Comparison of ENCODE assay signal across 1 cellular context in the genomic region with DNA sequence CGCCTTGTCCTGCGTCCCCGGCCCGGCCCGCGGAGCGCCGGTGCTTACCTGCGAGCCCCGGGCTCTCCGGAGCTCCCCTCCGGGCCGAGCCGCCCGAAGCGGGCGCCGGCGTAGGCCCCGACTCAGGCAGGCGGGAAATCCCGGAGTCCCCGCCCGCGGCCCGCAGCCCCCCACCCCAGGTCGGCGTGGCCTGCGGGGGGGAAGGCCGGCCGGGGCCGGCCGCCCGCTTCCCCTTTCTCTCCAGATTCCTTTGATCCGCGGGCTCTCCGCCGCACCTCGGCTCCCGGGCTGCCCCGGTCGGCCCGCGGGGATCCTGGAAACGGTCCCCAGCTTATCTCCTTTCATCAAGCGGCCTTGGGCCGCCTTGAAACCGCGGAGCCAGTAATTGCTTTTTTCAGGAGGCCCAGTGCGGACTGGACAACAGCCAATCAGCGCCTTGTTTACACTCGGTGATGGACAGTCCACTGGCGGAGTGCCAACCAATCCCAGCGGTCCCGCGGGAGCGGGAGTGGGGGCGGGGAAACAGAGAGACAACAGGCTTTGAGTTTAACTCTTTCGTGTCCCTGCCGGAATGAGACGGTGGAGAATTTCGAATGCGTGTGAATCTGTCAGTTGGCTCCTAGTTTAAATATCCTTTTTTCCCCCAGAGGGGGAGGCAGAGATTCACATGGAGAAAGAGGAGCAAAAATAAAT.
A peak's percentile ranks its signal among the peaks of the same experiment; 100 is the strongest.
TF ChIP-seq lines count a peak whose summit lies in the region.

No MANE protein-coding gene starts in this region.

TF ChIP-seq in HepG2, 621 proteins besides CTCF, POLR2A, EP300 and RAD21 (continued from another document and continues in another):
- TF ChIP-seq, protein P1, sequence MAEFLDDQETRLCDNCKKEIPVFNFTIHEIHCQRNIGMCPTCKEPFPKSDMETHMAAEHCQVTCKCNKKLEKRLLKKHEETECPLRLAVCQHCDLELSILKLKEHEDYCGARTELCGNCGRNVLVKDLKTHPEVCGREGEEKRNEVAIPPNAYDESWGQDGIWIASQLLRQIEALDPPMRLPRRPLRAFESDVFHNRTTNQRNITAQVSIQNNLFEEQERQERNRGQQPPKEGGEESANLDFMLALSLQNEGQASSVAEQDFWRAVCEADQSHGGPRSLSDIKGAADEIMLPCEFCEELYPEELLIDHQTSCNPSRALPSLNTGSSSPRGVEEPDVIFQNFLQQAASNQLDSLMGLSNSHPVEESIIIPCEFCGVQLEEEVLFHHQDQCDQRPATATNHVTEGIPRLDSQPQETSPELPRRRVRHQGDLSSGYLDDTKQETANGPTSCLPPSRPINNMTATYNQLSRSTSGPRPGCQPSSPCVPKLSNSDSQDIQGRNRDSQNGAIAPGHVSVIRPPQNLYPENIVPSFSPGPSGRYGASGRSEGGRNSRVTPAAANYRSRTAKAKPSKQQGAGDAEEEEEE (CRISPR knock-in tag; IDR thresholded peaks at IDR 0.05; ENCODE audit: borderline replicate concordance): no peak
- no peak for TF ChIP-seq RAD51 (IDR thresholded peaks at IDR 0.05; ENCODE audit: borderline replicate concordance)
- no peak for TF ChIP-seq ZNF619 (CRISPR knock-in tag; IDR thresholded peaks at IDR 0.05)
- TF ChIP-seq ZBTB7A (CRISPR knock-in tag; IDR thresholded peaks at IDR 0.05): no peak
- 0 out of 2 replicates have a peak, but pooled peaks have one; percentile 60 for TF ChIP-seq ZSCAN9 (CRISPR knock-in tag; IDR thresholded peaks at IDR 0.05; ENCODE audit: borderline replicate concordance)
- no peak for TF ChIP-seq NFRKB (IDR thresholded peaks at IDR 0.05)
- TF ChIP-seq, protein P2, sequence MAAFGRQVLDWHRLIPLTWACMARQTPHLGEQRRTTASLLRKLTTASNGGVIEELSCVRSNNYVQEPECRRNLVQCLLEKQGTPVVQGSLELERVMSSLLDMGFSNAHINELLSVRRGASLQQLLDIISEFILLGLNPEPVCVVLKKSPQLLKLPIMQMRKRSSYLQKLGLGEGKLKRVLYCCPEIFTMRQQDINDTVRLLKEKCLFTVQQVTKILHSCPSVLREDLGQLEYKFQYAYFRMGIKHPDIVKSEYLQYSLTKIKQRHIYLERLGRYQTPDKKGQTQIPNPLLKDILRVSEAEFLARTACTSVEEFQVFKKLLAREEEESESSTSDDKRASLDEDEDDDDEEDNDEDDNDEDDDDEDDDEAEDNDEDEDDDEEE (CRISPR knock-in tag; IDR thresholded peaks at IDR 0.05): peak; percentile 69; the same call in 1 of the 2 replicates
- TF ChIP-seq HOXA5 (CRISPR knock-in tag; IDR thresholded peaks at IDR 0.05): peak; percentile 97
- 0 out of 2 replicates have a peak, but pooled peaks have one; percentile 12 for TF ChIP-seq ELF4 (CRISPR knock-in tag; IDR thresholded peaks at IDR 0.05; ENCODE audit: borderline replicate concordance)
- peak; percentile 89 for TF ChIP-seq ZFX (CRISPR knock-in tag; IDR thresholded peaks at IDR 0.05; ENCODE audit: low read depth)
- TF ChIP-seq ZNF207 (IDR thresholded peaks at IDR 0.05; ENCODE audit: borderline replicate concordance): no peak
- TF ChIP-seq, protein P3, sequence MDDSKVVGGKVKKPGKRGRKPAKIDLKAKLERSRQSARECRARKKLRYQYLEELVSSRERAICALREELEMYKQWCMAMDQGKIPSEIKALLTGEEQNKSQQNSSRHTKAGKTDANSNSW (CRISPR knock-in tag; IDR thresholded peaks at IDR 0.05; ENCODE audit: borderline replicate concordance): no peak
- TF ChIP-seq CENPX (CRISPR knock-in tag; IDR thresholded peaks at IDR 0.05): no peak
- TF ChIP-seq ATF7-NPFF (CRISPR knock-in tag; IDR thresholded peaks at IDR 0.05; ENCODE audit: low read depth): no peak
- TF ChIP-seq DNMT1 (CRISPR knock-in tag; IDR thresholded peaks at IDR 0.05): no peak
- TF ChIP-seq, protein P4, sequence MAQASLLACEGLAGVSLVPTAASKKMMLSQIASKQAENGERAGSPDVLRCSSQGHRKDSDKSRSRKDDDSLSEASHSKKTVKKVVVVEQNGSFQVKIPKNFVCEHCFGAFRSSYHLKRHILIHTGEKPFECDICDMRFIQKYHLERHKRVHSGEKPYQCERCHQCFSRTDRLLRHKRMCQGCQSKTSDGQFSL (CRISPR knock-in tag; IDR thresholded peaks at IDR 0.05): no peak
- TF ChIP-seq FOXO1 (CRISPR knock-in tag; IDR thresholded peaks at IDR 0.05): peak; percentile 94
- TF ChIP-seq, protein P5, sequence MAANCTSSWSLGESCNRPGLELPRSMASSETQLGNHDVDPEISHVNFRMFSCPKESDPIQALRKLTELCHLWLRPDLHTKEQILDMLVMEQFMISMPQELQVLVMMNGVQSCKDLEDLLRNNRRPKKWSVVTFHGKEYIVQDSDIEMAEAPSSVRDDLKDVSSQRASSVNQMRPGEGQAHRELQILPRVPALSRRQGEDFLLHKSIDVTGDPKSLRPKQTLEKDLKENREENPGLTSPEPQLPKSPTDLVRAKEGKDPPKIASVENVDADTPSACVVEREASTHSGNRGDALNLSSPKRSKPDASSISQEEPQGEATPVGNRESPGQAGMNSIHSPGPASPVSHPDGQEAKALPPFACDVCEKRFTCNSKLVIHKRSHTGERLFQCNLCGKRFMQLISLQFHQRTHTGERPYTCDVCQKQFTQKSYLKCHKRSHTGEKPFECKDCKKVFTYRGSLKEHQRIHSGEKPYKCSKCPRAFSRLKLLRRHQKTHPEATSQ (CRISPR knock-in tag; IDR thresholded peaks at IDR 0.05; ENCODE audit: borderline replicate concordance): peak; percentile 78
- no peak for TF ChIP-seq ZNF562 (CRISPR knock-in tag; IDR thresholded peaks at IDR 0.05; ENCODE audit: borderline replicate concordance)
- peak; percentile 57 for TF ChIP-seq ZNF543 (CRISPR knock-in tag; IDR thresholded peaks at IDR 0.05)
- TF ChIP-seq, protein P6, sequence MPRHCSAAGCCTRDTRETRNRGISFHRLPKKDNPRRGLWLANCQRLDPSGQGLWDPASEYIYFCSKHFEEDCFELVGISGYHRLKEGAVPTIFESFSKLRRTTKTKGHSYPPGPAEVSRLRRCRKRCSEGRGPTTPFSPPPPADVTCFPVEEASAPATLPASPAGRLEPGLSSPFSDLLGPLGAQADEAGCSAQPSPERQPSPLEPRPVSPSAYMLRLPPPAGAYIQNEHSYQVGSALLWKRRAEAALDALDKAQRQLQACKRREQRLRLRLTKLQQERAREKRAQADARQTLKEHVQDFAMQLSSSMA (CRISPR knock-in tag; IDR thresholded peaks at IDR 0.05): no peak
- peak; percentile 99 for TF ChIP-seq FOXK2 (IDR thresholded peaks at IDR 0.05)
- TF ChIP-seq, protein P7, sequence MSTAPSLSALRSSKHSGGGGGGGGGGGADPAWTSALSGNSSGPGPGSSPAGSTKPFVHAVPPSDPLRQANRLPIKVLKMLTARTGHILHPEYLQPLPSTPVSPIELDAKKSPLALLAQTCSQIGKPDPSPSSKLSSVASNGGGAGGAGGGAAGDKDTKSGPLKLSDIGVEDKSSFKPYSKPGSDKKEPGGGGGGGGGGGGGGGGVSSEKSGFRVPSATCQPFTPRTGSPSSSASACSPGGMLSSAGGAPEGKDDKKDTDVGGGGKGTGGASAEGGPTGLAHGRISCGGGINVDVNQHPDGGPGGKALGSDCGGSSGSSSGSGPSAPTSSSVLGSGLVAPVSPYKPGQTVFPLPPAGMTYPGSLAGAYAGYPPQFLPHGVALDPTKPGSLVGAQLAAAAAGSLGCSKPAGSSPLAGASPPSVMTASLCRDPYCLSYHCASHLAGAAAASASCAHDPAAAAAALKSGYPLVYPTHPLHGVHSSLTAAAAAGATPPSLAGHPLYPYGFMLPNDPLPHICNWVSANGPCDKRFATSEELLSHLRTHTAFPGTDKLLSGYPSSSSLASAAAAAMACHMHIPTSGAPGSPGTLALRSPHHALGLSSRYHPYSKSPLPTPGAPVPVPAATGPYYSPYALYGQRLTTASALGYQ (CRISPR knock-in tag; IDR thresholded peaks at IDR 0.05): peak; percentile 97
- TF ChIP-seq ZEB1 (IDR thresholded peaks at IDR 0.05; ENCODE audit: insufficient replicate concordance, low read depth): peak; percentile 90
- TF ChIP-seq NR3C1 (CRISPR knock-in tag; IDR thresholded peaks at IDR 0.05): no peak
- no peak for TF ChIP-seq ATRX (CRISPR knock-in tag; IDR thresholded peaks at IDR 0.05; ENCODE audit: borderline replicate concordance)
- TF ChIP-seq TBL1XR1 (IDR thresholded peaks at IDR 0.05; ENCODE audit: borderline replicate concordance, low read length, partially characterized antibody): peak; percentile 80
- peak; percentile 100 for TF ChIP-seq PHF21A (CRISPR knock-in tag; IDR thresholded peaks at IDR 0.05)
- TF ChIP-seq ZSCAN21 (CRISPR knock-in tag; IDR thresholded peaks at IDR 0.05; ENCODE audit: borderline replicate concordance): no peak; the same call in 1 of the 2 replicates
- TF ChIP-seq, protein P8, sequence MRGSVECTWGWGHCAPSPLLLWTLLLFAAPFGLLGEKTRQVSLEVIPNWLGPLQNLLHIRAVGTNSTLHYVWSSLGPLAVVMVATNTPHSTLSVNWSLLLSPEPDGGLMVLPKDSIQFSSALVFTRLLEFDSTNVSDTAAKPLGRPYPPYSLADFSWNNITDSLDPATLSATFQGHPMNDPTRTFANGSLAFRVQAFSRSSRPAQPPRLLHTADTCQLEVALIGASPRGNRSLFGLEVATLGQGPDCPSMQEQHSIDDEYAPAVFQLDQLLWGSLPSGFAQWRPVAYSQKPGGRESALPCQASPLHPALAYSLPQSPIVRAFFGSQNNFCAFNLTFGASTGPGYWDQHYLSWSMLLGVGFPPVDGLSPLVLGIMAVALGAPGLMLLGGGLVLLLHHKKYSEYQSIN (CRISPR knock-in tag; IDR thresholded peaks at IDR 0.05; ENCODE audit: borderline replicate concordance): no peak
- TF ChIP-seq TMF1 (CRISPR knock-in tag; IDR thresholded peaks at IDR 0.05; ENCODE audit: low read depth): peak; percentile 83; the same call in 1 of the 2 replicates
- no peak for TF ChIP-seq ZNF234 (CRISPR knock-in tag; conservative IDR thresholded peaks at IDR 0.05)
- no peak for TF ChIP-seq SYNCRIP (IDR thresholded peaks at IDR 0.05; ENCODE audit: insufficient read depth, low read depth, low read length)
- TF ChIP-seq, protein P9, sequence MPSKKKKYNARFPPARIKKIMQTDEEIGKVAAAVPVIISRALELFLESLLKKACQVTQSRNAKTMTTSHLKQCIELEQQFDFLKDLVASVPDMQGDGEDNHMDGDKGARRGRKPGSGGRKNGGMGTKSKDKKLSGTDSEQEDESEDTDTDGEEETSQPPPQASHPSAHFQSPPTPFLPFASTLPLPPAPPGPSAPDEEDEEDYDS (CRISPR knock-in tag; IDR thresholded peaks at IDR 0.05): peak; percentile 91
- peak; percentile 88 for TF ChIP-seq HDAC1 (CRISPR knock-in tag; IDR thresholded peaks at IDR 0.05)
- TF ChIP-seq, protein P10, sequence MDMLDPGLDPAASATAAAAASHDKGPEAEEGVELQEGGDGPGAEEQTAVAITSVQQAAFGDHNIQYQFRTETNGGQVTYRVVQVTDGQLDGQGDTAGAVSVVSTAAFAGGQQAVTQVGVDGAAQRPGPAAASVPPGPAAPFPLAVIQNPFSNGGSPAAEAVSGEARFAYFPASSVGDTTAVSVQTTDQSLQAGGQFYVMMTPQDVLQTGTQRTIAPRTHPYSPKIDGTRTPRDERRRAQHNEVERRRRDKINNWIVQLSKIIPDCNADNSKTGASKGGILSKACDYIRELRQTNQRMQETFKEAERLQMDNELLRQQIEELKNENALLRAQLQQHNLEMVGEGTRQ (IDR thresholded peaks at IDR 0.05; ENCODE audit: low read depth, low read length): no peak
- TF ChIP-seq, protein P10 (CRISPR knock-in tag; IDR thresholded peaks at IDR 0.05; ENCODE audit: borderline replicate concordance): 0 out of 2 replicates have a peak, but pooled peaks have one; percentile 39
- TF ChIP-seq ZKSCAN8 (CRISPR knock-in tag; IDR thresholded peaks at IDR 0.05; ENCODE audit: borderline replicate concordance): 0 out of 2 replicates have a peak, but pooled peaks have one; percentile 23
- TF ChIP-seq, protein P11, sequence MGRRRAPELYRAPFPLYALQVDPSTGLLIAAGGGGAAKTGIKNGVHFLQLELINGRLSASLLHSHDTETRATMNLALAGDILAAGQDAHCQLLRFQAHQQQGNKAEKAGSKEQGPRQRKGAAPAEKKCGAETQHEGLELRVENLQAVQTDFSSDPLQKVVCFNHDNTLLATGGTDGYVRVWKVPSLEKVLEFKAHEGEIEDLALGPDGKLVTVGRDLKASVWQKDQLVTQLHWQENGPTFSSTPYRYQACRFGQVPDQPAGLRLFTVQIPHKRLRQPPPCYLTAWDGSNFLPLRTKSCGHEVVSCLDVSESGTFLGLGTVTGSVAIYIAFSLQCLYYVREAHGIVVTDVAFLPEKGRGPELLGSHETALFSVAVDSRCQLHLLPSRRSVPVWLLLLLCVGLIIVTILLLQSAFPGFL (CRISPR knock-in tag; IDR thresholded peaks at IDR 0.05): no peak
- 0 out of 2 replicates have a peak, but pooled peaks have one; percentile 61 for TF ChIP-seq ZNF749 (CRISPR knock-in tag; IDR thresholded peaks at IDR 0.05; ENCODE audit: borderline replicate concordance)
- TF ChIP-seq, protein P12, sequence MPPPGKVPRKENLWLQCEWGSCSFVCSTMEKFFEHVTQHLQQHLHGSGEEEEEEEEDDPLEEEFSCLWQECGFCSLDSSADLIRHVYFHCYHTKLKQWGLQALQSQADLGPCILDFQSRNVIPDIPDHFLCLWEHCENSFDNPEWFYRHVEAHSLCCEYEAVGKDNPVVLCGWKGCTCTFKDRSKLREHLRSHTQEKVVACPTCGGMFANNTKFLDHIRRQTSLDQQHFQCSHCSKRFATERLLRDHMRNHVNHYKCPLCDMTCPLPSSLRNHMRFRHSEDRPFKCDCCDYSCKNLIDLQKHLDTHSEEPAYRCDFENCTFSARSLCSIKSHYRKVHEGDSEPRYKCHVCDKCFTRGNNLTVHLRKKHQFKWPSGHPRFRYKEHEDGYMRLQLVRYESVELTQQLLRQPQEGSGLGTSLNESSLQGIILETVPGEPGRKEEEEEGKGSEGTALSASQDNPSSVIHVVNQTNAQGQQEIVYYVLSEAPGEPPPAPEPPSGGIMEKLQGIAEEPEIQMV (CRISPR knock-in tag; IDR thresholded peaks at IDR 0.05; ENCODE audit: low read depth): peak; percentile 65
- peak; percentile 70 for TF ChIP-seq IKZF4 (CRISPR knock-in tag; IDR thresholded peaks at IDR 0.05; ENCODE audit: borderline replicate concordance, low read depth, not compliant biosample characterization)
- no peak for TF ChIP-seq NBN (conservative IDR thresholded peaks at IDR 0.05)
- TF ChIP-seq, protein P13, sequence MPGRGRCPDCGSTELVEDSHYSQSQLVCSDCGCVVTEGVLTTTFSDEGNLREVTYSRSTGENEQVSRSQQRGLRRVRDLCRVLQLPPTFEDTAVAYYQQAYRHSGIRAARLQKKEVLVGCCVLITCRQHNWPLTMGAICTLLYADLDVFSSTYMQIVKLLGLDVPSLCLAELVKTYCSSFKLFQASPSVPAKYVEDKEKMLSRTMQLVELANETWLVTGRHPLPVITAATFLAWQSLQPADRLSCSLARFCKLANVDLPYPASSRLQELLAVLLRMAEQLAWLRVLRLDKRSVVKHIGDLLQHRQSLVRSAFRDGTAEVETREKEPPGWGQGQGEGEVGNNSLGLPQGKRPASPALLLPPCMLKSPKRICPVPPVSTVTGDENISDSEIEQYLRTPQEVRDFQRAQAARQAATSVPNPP (CRISPR knock-in tag; IDR thresholded peaks at IDR 0.05): peak; percentile 82; the same call in 1 of the 2 replicates
